30 cellular contexts compared by ENCODE assay signal in the genomic region with DNA sequence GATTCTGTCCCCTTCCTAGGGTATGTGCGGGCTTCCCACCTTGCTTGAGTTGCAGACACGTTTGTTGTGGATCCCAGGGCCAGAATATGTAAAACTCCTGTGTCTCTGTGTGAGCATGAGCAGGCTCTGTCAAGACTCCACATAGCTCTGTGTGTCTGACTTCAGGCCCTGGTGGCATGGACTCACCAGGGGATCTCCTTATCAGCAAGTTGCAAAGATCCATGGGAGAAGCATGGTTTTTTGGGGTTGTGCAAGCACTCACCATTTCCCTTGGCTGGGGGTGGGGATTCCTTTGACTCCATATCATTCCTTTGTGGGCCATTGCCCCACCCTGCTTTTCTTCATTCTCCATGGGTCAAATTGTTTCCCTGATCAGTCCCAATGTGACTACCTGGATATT.
"Had no signal": no experiment of that assay in that cellular context is flagged by ENCODE, and none has a peak within 500 bp of the region (broad histone marks: within the 10 kb centered on the region; RNA-seq: fewer than 3 reads in every experiment).

No MANE protein-coding gene starts in this region.

- DNase-seq: naive thymus-derived CD8-positive, alpha-beta T cell; nephron progenitor cell; nucleus accumbens; pancreas; retina; right lobe of liver; spleen; stimulated activated CD4-positive, alpha-beta T cell treated with anti-CD3 and anti-CD28 coated beads, Interleukin-12 subunit alpha, Interleukin-12 subunit beta, amount 100 ng/mL, for 4 hours; stimulated activated CD4-positive, alpha-beta T cell treated with anti-CD3 and anti-CD28 coated beads, Interleukin-1b, Interleukin-23, amount 100 ng/mL, for 48 hours; stimulated activated CD4-positive, alpha-beta T cell treated with anti-CD3 and anti-CD28 coated beads, Interleukin-4, amount 100 ng/mL, for 1 hour; stimulated activated CD4-positive, alpha-beta T cell treated with anti-CD3 and anti-CD28 coated beads, Interleukin-4, amount 100 ng/mL, for 4 hours; stimulated activated CD8-positive, alpha-beta memory T cell treated with anti-CD3 and anti-CD28 coated beads, Interleukin-4, amount 100 ng/mL, for 48 hours; stimulated activated naive CD4-positive, alpha-beta T cell; stimulated activated naive CD8-positive, alpha-beta T cell treated with anti-CD3 and anti-CD28 coated beads, Interleukin-15, amount 100 ng/mL, for 72 hours; stimulated activated naive CD8-positive, alpha-beta T cell treated with anti-CD3 and anti-CD28 coated beads, Interleukin-15, Interleukin-2, amounts not matched to agents 100 U/mL and 50 U/mL, for 24 hours; substantia nigra; testis; tibial artery; transverse colon; upper lobe of left lung had no signal

- ATAC-seq: naive thymus-derived CD8-positive, alpha-beta T cell; natural killer cell treated with Interleukin-12 subunit alpha and Interleukin-12 subunit beta and Interleukin-15 and Interleukin-18, amount 100 ng/mL, for 72 hours; pancreas; right lobe of liver; stimulated activated memory B cell treated with anti-CD40 and anti-IgM and Interleukin-4, amounts not matched to agents 10 μg/mL and 1 μg/mL and 100 μg/mL, for 72 hours; stimulated activated naive CD8-positive, alpha-beta T cell treated with anti-CD3 and anti-CD28 coated beads, Interleukin-15, amount 100 ng/mL, for 72 hours; stimulated activated naive CD8-positive, alpha-beta T cell treated with anti-CD3 and anti-CD28 coated beads, Interleukin-15, Interleukin-2, amounts not matched to agents 100 U/mL and 50 U/mL, for 24 hours had no signal

- H3K4me1 ChIP-seq: pancreas, prostate gland, right atrium auricular region, right lobe of liver, spleen, suprapubic skin, testis, tibial artery, transverse colon, upper lobe of left lung, vagina had no signal

- H3K4me3 Mint-ChIP-seq: naive thymus-derived CD8-positive, alpha-beta T cell; natural killer cell treated with Interleukin-12 subunit alpha and Interleukin-12 subunit beta and Interleukin-15 and Interleukin-18, amount 100 ng/mL, for 72 hours; nephron progenitor cell; neural crest cell; stimulated activated memory B cell treated with anti-CD40 and anti-IgM and Interleukin-4, amounts not matched to agents 10 μg/mL and 1 μg/mL and 100 μg/mL, for 72 hours; stimulated activated naive CD8-positive, alpha-beta T cell treated with anti-CD3 and anti-CD28 coated beads, Interleukin-15, amount 100 ng/mL, for 72 hours had no signal

- H3K9me3 ChIP-seq: neutrophil, pancreas, prostate gland, right lobe of liver, testis, transverse colon, vagina had no signal

- H3K4me3 ChIP-seq: pancreas, prostate gland, right atrium auricular region, right lobe of liver, skin epidermis, smooth muscle cell, spleen, suprapubic skin, testis, tibial artery, transverse colon, upper lobe of left lung, vagina had no signal

- H3K4me1 Mint-ChIP-seq: naive thymus-derived CD8-positive, alpha-beta T cell; nephron progenitor cell; neural crest cell; stimulated activated memory B cell treated with anti-CD40 and anti-IgM and Interleukin-4, amounts not matched to agents 10 μg/mL and 1 μg/mL and 100 μg/mL, for 72 hours; stimulated activated naive CD8-positive, alpha-beta T cell treated with anti-CD3 and anti-CD28 coated beads, Interleukin-15, amount 100 ng/mL, for 72 hours had no signal

- H3K36me3 Mint-ChIP-seq: stimulated activated memory B cell treated with anti-CD40 and anti-IgM and Interleukin-4, amounts not matched to agents 10 μg/mL and 1 μg/mL and 100 μg/mL, for 72 hours had no signal

- H3K36me3 ChIP-seq: neutrophil, pancreas, prostate gland, right atrium auricular region, right lobe of liver, spleen, suprapubic skin, tibial artery, transverse colon, upper lobe of left lung, vagina had no signal

- H3K27me3 ChIP-seq: neutrophil, pancreas, right atrium auricular region, right lobe of liver, spleen, suprapubic skin, testis, tibial artery, transverse colon, upper lobe of left lung, vagina had no signal

- H3K27ac ChIP-seq: neutrophil, pancreas, prostate gland, right atrium auricular region, right lobe of liver, skin epidermis, spleen, suprapubic skin, testis, tibial artery, transverse colon, upper lobe of left lung, vagina had no signal

- H3K27me3 Mint-ChIP-seq: naive thymus-derived CD8-positive, alpha-beta T cell; natural killer cell treated with Interleukin-12 subunit alpha and Interleukin-12 subunit beta and Interleukin-15 and Interleukin-18, amount 100 ng/mL, for 72 hours; stimulated activated memory B cell treated with anti-CD40 and anti-IgM and Interleukin-4, amounts not matched to agents 10 μg/mL and 1 μg/mL and 100 μg/mL, for 72 hours; stimulated activated naive CD8-positive, alpha-beta T cell treated with anti-CD3 and anti-CD28 coated beads, Interleukin-15, amount 100 ng/mL, for 72 hours had no signal

- H3K27ac Mint-ChIP-seq: naive thymus-derived CD8-positive, alpha-beta T cell; natural killer cell treated with Interleukin-12 subunit alpha and Interleukin-12 subunit beta and Interleukin-15 and Interleukin-18, amount 100 ng/mL, for 72 hours; nephron progenitor cell; stimulated activated memory B cell treated with anti-CD40 and anti-IgM and Interleukin-4, amounts not matched to agents 10 μg/mL and 1 μg/mL and 100 μg/mL, for 72 hours; stimulated activated naive CD8-positive, alpha-beta T cell treated with anti-CD3 and anti-CD28 coated beads, Interleukin-15, amount 100 ng/mL, for 72 hours had no signal

- H3K4me2 ChIP-seq: smooth muscle cell had no signal
